Comparison of ENCODE assay signal across 2 cellular contexts in genomic region chr12:5963515-5963914, GRCh38.
A peak's percentile ranks its signal among the peaks of the same experiment; 100 is the strongest.
TF ChIP-seq lines count a peak whose summit lies in the region.

No MANE protein-coding gene starts in this region.

TF ChIP-seq in endothelial cell of umbilical vein, 7 proteins besides CTCF, POLR2A, EP300 and RAD21:
- TF ChIP-seq JUN (IDR thresholded peaks at IDR 0.05; ENCODE audit: borderline replicate concordance, insufficient read depth, insufficient read length, low read depth): no peak
- TF ChIP-seq EZH2 (IDR thresholded peaks at IDR 0.05; ENCODE audit: borderline replicate concordance, low read depth, low read length, severe bottlenecking): no peak
- TF ChIP-seq POLR2AphosphoS5 (IDR thresholded peaks at IDR 0.05; ENCODE audit: insufficient read depth, low read depth, low read length): peak; percentile 10
- no peak for TF ChIP-seq FOS (IDR thresholded peaks at IDR 0.05; ENCODE audit: borderline replicate concordance, insufficient read depth, low read length)
- no peak for TF ChIP-seq MAX (IDR thresholded peaks at IDR 0.05; ENCODE audit: insufficient read depth, insufficient read length)
TF ChIP-seq in endothelial cell of umbilical vein: peak in this region for 1.

TF ChIP-seq in HepG2, 621 proteins besides CTCF, POLR2A, EP300 and RAD21:
- no peak for TF ChIP-seq HDAC1 (CRISPR knock-in tag; IDR thresholded peaks at IDR 0.05)
- TF ChIP-seq ZNF775 (CRISPR knock-in tag; IDR thresholded peaks at IDR 0.05; ENCODE audit: borderline replicate concordance): no peak
- TF ChIP-seq U2AF1 (optimal IDR thresholded peaks at IDR 0.05; ENCODE audit: low read depth, low read length): no peak
